ENCODE assay signal across 19 cellular contexts in the genomic region with DNA sequence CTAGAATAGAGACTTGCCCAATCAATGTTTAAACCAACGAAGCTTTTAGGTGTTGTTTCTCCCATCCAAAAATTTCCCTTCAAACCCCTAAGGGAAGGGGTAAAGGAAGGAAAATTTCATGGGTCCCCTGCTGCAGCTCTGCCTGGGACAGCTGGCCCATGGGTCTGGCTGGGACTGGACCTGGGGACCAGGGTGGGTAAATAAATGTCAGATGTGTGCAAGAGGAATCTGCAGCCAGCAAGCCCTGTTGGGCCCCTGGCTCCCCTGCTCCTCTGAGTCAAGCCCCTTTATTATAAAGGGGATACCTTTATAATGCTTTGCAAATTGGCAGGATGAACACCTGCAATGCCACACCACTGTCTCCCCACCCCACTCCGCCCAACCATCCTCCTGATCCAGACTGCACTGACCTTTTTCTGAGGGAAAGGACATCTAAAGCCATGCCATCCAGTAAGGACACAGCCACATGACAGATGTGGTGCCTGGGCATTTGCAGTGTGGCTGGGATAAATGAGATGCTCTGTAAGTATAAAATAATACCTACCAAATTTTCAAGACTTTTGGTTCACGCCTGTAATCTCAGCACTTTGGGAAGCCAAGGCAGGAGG. TPM values are rescaled to one million over a fixed set of nuclear protein-coding genes. Genes with fewer than 3 reads are reported as not detected.
A peak's percentile ranks its signal among the peaks of the same experiment; 100 is the strongest.
DNase-seq lines count a peak whose midpoint lies in the region; ATAC-seq and TF ChIP-seq lines count a peak whose summit lies in the region.
"Had no signal": no experiment of that assay in that cellular context is flagged by ENCODE, and none has a peak within 500 bp of the region (broad histone marks: within the 10 kb centered on the region; RNA-seq: fewer than 3 reads in every experiment).

No MANE protein-coding gene starts in this region.

- CTCF ChIA-PET in activated B cell treated with CpG ODN at 0.5 μM for 24 hours (lab: Charles Lee) = no interaction called here

- in situ Hi-C loops in brain microvascular endothelial cell (cut with HindIII; ENCODE audit: low pct_ligation_motif_present, low sequenced_read_pairs) = no loop called here

- TF ChIP-seq CTCF in activated B cell treated with CpG ODN at 0.5 μM for 24 hours (IDR thresholded peaks at IDR 0.05) = no peak
- no peak for TF ChIP-seq CTCF in right lobe of liver (IDR thresholded peaks at IDR 0.05)
- no peak for TF ChIP-seq CTCF in brain microvascular endothelial cell (IDR thresholded peaks at IDR 0.05; ENCODE audit: low read depth, low read length, missing control alignments)

- no peak overlapping the region for H3K4me3 ChIP-seq in right lobe of liver
- H3K4me3 ChIP-seq in brain microvascular endothelial cell (ENCODE audit: low read depth, low read length) = no peak overlapping the region
- H3K4me3 ChIP-seq: A549 had no signal

- ATAC-seq in activated B cell treated with CpG ODN at 0.5 μM for 24 hours (ENCODE audit: low read depth) (no peak), right lobe of liver (peak in 2 of 4 donors; percentile 2 to 17)
- ATAC-seq in activated T-helper 17 cell treated with anti-CD3 and anti-CD28 coated beads, Interleukin-2, amount 50 U/mL, for 72 hours (replicated peaks) = no peak

- POLR2A ChIA-PET in activated B cell treated with CpG ODN at 0.5 μM for 24 hours (lab: Charles Lee) = no interaction called here

- peaks cover 13% of the 10 kb centered on the region for H3K4me1 Mint-ChIP-seq in activated B cell treated with CpG ODN at 0.5 μM for 24 hours
- H3K4me1 Mint-ChIP-seq in activated T-helper 17 cell treated with anti-CD3 and anti-CD28 coated beads, Interleukin-2, amount 50 U/mL, for 72 hours = peaks cover 10% of the 10 kb centered on the region

- no peak overlapping the region for H3K27ac Mint-ChIP-seq in activated B cell treated with CpG ODN at 0.5 μM for 24 hours
- H3K27ac Mint-ChIP-seq in activated T-helper 17 cell treated with anti-CD3 and anti-CD28 coated beads, Interleukin-2, amount 50 U/mL, for 72 hours = no peak overlapping the region
- H3K27ac Mint-ChIP-seq: CD4-positive, CD25-positive, alpha-beta regulatory T cell; HFFc6 had no signal

- TF ChIP-seq POLR2A in right lobe of liver (IDR thresholded peaks at IDR 0.05) = no peak

- no peak overlapping the region for H3K4me3 Mint-ChIP-seq in activated B cell treated with CpG ODN at 0.5 μM for 24 hours
- H3K4me3 Mint-ChIP-seq in activated T-helper 17 cell treated with anti-CD3 and anti-CD28 coated beads, Interleukin-2, amount 50 U/mL, for 72 hours = no peak overlapping the region
- H3K4me3 Mint-ChIP-seq: CD4-positive, CD25-positive, alpha-beta regulatory T cell; HFFc6 had no signal

- peaks cover 3% of the 10 kb centered on the region for H3K9me3 Mint-ChIP-seq in activated B cell treated with CpG ODN at 0.5 μM for 24 hours
- peaks cover 4% of the 10 kb centered on the region for H3K9me3 Mint-ChIP-seq in activated T-helper 17 cell treated with anti-CD3 and anti-CD28 coated beads, Interleukin-2, amount 50 U/mL, for 72 hours

- no peaks in the 10 kb centered on the region for H3K36me3 Mint-ChIP-seq in activated B cell treated with CpG ODN at 0.5 μM for 24 hours (ENCODE audit: low read depth)
- no peaks in the 10 kb centered on the region for H3K36me3 Mint-ChIP-seq in activated T-helper 17 cell treated with anti-CD3 and anti-CD28 coated beads, Interleukin-2, amount 50 U/mL, for 72 hours (ENCODE audit: low read depth)
- H3K36me3 Mint-ChIP-seq: CD4-positive, CD25-positive, alpha-beta regulatory T cell had no signal

- H3K27me3 ChIP-seq in right lobe of liver = no peaks in the 10 kb centered on the region
- H3K27me3 ChIP-seq in brain microvascular endothelial cell (replicated peaks) = no peaks in the 10 kb centered on the region

- H3K36me3 ChIP-seq in right lobe of liver (no peaks in the 10 kb centered on the region), brain microvascular endothelial cell (replicated peaks) (no peaks in the 10 kb centered on the region)

- H3K27ac ChIP-seq in right lobe of liver = peak overlapping the region in 1 of 3 donors; percentile 45
- no peak overlapping the region for H3K27ac ChIP-seq in brain microvascular endothelial cell
- H3K27ac ChIP-seq: A549, HL-60 had no signal

- H3K4me1 ChIP-seq in right lobe of liver = peaks cover 0 to 39% (median 4%) of the 10 kb centered on the region in 4 donors
- H3K4me1 ChIP-seq: A549 had no signal

- no peaks in the 10 kb centered on the region for H3K9me3 ChIP-seq in right lobe of liver

- H3K27me3 Mint-ChIP-seq in activated B cell treated with CpG ODN at 0.5 μM for 24 hours = peaks cover 10% of the 10 kb centered on the region
- peaks cover 29% of the 10 kb centered on the region for H3K27me3 Mint-ChIP-seq in activated T-helper 17 cell treated with anti-CD3 and anti-CD28 coated beads, Interleukin-2, amount 50 U/mL, for 72 hours

- peak; percentile 3 for DNase-seq in AG08396 (ENCODE audit: low spot score)
- DNase-seq in activated B cell treated with CpG ODN at 0.5 μM for 24 hours = peak; percentile 0
- DNase-seq in right lobe of liver = peak in 2 of 3 donors; percentile 5 to 8
- peak; percentile 14 for DNase-seq in stimulated activated CD8-positive, alpha-beta memory T cell treated with anti-CD3 and anti-CD28 coated beads, Interleukin-4, amount 100 ng/mL, for 48 hours
- no peak for DNase-seq in brain microvascular endothelial cell
- no peak for DNase-seq in NCI-H82 (lab: John Stamatoyannopoulos, UW)
- no peak for DNase-seq in SIG-M5 treated with dmso at 0.1 percent for 504 hours (lab: John Stamatoyannopoulos, UW; ENCODE audit: unreplicated experiment)
- DNase-seq: AML-193; CD4-positive, CD25-positive, alpha-beta regulatory T cell; DMS79 treated with DMSO at 0.1 percent for 48 hours; GOT3; NCI-H187 treated with DMSO at 0.1 percent for 48 hours; NCI-H2171; SIG-M5 had no signal

- intact Hi-C loops in activated B cell treated with CpG ODN at 0.5 μM for 24 hours (cut with micrococcal nuclease) = no loop called here
- intact Hi-C loops in right lobe of liver (cut with DNase I) = no loop called here

- WGBS in right lobe of liver (ENCODE audit: insufficient coverage, low coverage, low lambda C conversion rate, missing lambda C conversion rate) = 70% methylated on average over 2 of the region's 3 CpGs

RNA-seq across cellular contexts. Expression of a gene that starts 1.9 kb away (rescaled TPM):
- not detected in 2 replicates for total RNA-seq in activated B cell treated with CpG ODN at 0.5 μM for 24 hours
- under 1 TPM in 2 of 6 experiments, not detected in 4; 0.21 to 0.27 TPM for total RNA-seq in right lobe of liver
- not detected for total RNA-seq in activated T-helper 17 cell treated with anti-CD3 and anti-CD28 coated beads, Interleukin-2, amount 50 U/mL, for 72 hours
- total RNA-seq: CD4-positive, CD25-positive, alpha-beta regulatory T cell; HFFc6; NCI-H460 had no signal

RNA-seq across cellular contexts. Expression of a gene that starts 17.5 kb away (rescaled TPM):
- total RNA-seq in activated B cell treated with CpG ODN at 0.5 μM for 24 hours = not detected in 2 replicates
- 1 to 10 TPM in 4 of 6 experiments, under 1 TPM in 2; 0.58 to 2.7 (median 1.7) TPM for total RNA-seq in right lobe of liver
- not detected for total RNA-seq in activated T-helper 17 cell treated with anti-CD3 and anti-CD28 coated beads, Interleukin-2, amount 50 U/mL, for 72 hours
- total RNA-seq: CD4-positive, CD25-positive, alpha-beta regulatory T cell; HFFc6 had no signal

RNA-seq across cellular contexts. Expression of a gene that starts 32.9 kb away (rescaled TPM):
- total RNA-seq in activated B cell treated with CpG ODN at 0.5 μM for 24 hours = not detected in 2 replicates
- 10 to 100 TPM in 1 of 6 experiments, 1 to 10 TPM in 5; 5.8 to 12.2 (median 8.0) TPM for total RNA-seq in right lobe of liver
- under 1 TPM in 1 of 2 donors, not detected in 1; 0.61 TPM for total RNA-seq in activated T-helper 17 cell treated with anti-CD3 and anti-CD28 coated beads, Interleukin-2, amount 50 U/mL, for 72 hours
- total RNA-seq: NCI-H460 had no signal

Comparison
In these comparisons a context has a peak if more than half of its experiments do, and no peak if none do; other contexts are left out.
1. DNase-seq: peak in AG08396 (single experiment), activated B cell treated with CpG ODN at 0.5 μM for 24 hours (single experiment), right lobe of liver (2 of 3) and stimulated activated CD8-positive, alpha-beta memory T cell treated with anti-CD3 and anti-CD28 coated beads, Interleukin-4, amount 100 ng/mL, for 48 hours (single experiment); none in brain microvascular endothelial cell (single experiment), NCI-H82 (single experiment) and SIG-M5 treated with dmso at 0.1 percent for 504 hours (single experiment).